13 cellular contexts compared by ENCODE assay signal in the genomic region with DNA sequence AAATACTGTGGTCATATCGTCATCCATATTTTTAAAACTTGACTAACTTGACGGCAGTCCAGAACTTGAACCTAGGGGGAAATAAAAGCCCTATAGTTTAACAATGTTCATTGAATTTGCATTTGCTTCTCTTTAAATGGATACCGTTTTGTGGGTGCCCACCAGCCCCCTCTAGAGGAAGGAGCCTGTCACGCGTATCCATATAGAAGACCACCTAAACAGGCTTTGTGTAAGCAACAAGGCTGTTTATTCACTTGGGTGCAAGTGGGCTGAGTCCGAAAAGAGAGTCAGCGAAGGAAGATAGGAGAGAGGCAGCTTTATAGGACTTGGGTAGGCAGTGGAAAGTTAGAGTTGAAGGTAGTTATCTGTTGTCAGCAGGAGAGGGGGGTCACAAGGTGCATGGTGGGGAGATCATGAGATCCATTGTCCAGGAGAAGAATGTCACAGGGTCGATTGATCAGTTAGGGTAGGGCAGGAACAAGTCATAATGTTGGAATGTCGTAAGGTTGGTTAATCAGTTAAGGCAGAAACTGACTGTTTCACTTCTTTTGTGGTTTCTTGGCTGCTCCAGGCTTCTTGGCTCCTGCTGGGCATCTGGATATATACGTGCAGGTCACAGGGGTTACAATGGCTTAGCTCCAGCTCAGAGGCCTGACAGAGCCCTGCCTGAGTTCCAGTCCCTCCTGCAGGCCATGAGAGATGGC. TPM values are rescaled to one million over a fixed set of nuclear protein-coding genes. Genes with fewer than 3 reads are reported as not detected.
DNase-seq lines count a peak whose midpoint lies in the region; ATAC-seq and TF ChIP-seq lines count a peak whose summit lies in the region.
"Had no signal": no experiment of that assay in that cellular context is flagged by ENCODE, and none has a peak within 500 bp of the region (broad histone marks: within the 10 kb centered on the region; RNA-seq: fewer than 3 reads in every experiment).

No MANE protein-coding gene starts in this region.

- in situ Hi-C loops in GM23248 (cut with MboI): no loop called here

- H3K4me3 ChIP-seq in AG04449 (ENCODE audit: low read depth, low read length) (no peak overlapping the region), GM23248 (no peak overlapping the region), fibroblast of pulmonary artery (replicated peaks; ENCODE audit: low read depth, low read length) (no peak overlapping the region)

- no peaks in the 10 kb centered on the region for H3K9me3 ChIP-seq in GM23248 (ENCODE audit: low read depth)

- H3K79me2 ChIP-seq in GM23248 (ENCODE audit: insufficient read depth): no peaks in the 10 kb centered on the region

- no peak overlapping the region for H2AFZ ChIP-seq in GM23248

- H3K9me2 ChIP-seq in GM23248 (ENCODE audit: insufficient read depth): no peaks in the 10 kb centered on the region

- H3K36me3 ChIP-seq in GM23248 (ENCODE audit: low read depth): no peaks in the 10 kb centered on the region

- peaks cover 10% of the 10 kb centered on the region for H3K4me1 ChIP-seq in GM23248 (ENCODE audit: insufficient read depth)

- DNase-seq in AG04449 (ENCODE audit: low read depth, low spot score): no peak
- peak; percentile 38 for DNase-seq in GM23248
- peak; percentile 44 for DNase-seq in RPMI7951 (ENCODE audit: low read depth)
- no peak for DNase-seq in fibroblast of pulmonary artery (ENCODE audit: low read depth)
- DNase-seq in mesenteric fat pad (ENCODE audit: low spot score): no peak
- DNase-seq: activated CD8-positive, alpha-beta memory T cell treated with anti-CD3 and anti-CD28 coated beads, Interleukin-2, amount 10 ng/mL, durations not matched to agents 7 days and 5 days; amniotic stem cell; CD8-positive, alpha-beta memory T cell; naive B cell; NCI-H2029 had no signal

- no peaks in the 10 kb centered on the region for H4K20me1 ChIP-seq in GM23248 (ENCODE audit: insufficient read depth)

- no peak for ATAC-seq in GM21528 (IDR thresholded peaks at IDR 0.05; ENCODE audit: low FRiP score, unreplicated experiment)
- ATAC-seq in HG02678 (IDR thresholded peaks at IDR 0.05; ENCODE audit: unreplicated experiment): no peak
- no peak for ATAC-seq in GM19351 (IDR thresholded peaks at IDR 0.05; ENCODE audit: unreplicated experiment)
- ATAC-seq: activated CD8-positive, alpha-beta memory T cell treated with anti-CD3 and anti-CD28 coated beads, Interleukin-2, amount 10 ng/mL, durations not matched to agents 7 days and 5 days had no signal

- no peaks in the 10 kb centered on the region for H3F3A ChIP-seq in GM23248 (ENCODE audit: insufficient read depth)

- POLR2A ChIA-PET in AG04449 (lab: Yijun Ruan, JAX): no interaction called here

- H3K4me2 ChIP-seq in GM23248 (ENCODE audit: unreplicated experiment): no peak overlapping the region

- TF ChIP-seq CTCF in AG04449 (IDR thresholded peaks at IDR 0.05; ENCODE audit: insufficient read depth, low read length, missing control alignments) (peak; percentile 5), fibroblast of pulmonary artery (IDR thresholded peaks at IDR 0.05; ENCODE audit: low read length, missing control alignments) (peak; percentile 11)

- CTCF ChIA-PET in AG04449 (lab: Yijun Ruan, JAX): interaction anchor here (0.9 to 1.5 kb wide), 3 partner anchors 10 to 42 kb away, joined by 3 to 4 read pairs (median 3); no protein-coding TSS in a partner anchor

- no peak overlapping the region for H3K9ac ChIP-seq in GM23248

- no peak overlapping the region for H3K27ac ChIP-seq in GM23248

- no peaks in the 10 kb centered on the region for H3K27me3 ChIP-seq in GM23248 (replicated peaks; ENCODE audit: insufficient read depth)

- 84 to 85% methylated on average over 10 of the region's 10 CpGs for WGBS in GM23248 (ENCODE audit: low coverage in 1 of 2, low lambda C conversion rate in 2 of 2, missing lambda C conversion rate in 2 of 2), 2 experiments

RNA-seq across cellular contexts. Expression of a gene that starts 42.5 kb away (rescaled TPM):
- total RNA-seq in GM23248 (2014; rRNA removed; shearing (Covaris generic)): 34.1 and 39.9 TPM in 2 replicates
- polyA plus RNA-seq in GM23248 (2016; fragmentation: Nextera tagmentation; extraction: Ambion mirVana): 33.4 and 42.7 TPM in 2 replicates
- total RNA-seq in RPMI7951 (2014; rRNA removed; shearing (Covaris generic)): 43.8 and 44.7 TPM in 2 replicates
- total RNA-seq in mesenteric fat pad: 115 TPM

Comparison
In these comparisons a context has a peak if more than half of its experiments do, and no peak if none do; other contexts are left out.
1. DNase-seq: peak in GM23248 (single experiment) and RPMI7951 (single experiment); none in AG04449 (single experiment), fibroblast of pulmonary artery (single experiment) and mesenteric fat pad (single experiment).